16 cellular contexts compared by ENCODE assay signal in the genomic region with DNA sequence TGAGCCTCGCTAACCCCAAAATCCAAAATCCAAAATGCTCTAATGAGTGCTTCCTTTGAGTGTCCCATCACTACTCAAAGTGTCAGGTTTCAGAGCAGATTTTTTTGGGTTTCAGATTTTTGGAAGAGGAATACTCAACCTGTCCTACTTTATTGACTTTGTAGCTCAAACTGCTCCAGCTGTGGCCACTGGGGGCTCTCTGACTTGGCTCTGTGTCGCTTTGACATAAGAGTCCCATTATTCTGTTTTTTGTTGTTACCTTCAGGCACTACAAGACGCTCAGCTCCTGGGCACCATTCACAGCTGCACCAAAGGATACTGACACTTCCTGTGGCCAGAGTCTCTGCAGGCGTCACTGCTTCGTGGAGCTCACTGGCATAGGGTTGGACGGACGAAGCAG. TPM values are rescaled to one million over a fixed set of nuclear protein-coding genes. Genes with fewer than 3 reads are reported as not detected.
DNase-seq lines count a peak whose midpoint lies in the region; ATAC-seq, FAIRE-seq and TF ChIP-seq lines count a peak whose summit lies in the region.
"Had no signal": no experiment of that assay in that cellular context is flagged by ENCODE, and none has a peak within 500 bp of the region (broad histone marks: within the 10 kb centered on the region; RNA-seq: fewer than 3 reads in every experiment).

No MANE protein-coding gene starts in this region.

- H3K14ac ChIP-seq in H1 (ENCODE audit: insufficient read length) = no peak overlapping the region

- H2BK20ac ChIP-seq in H1 (ENCODE audit: low read length) = no peak overlapping the region

- H3K9me3 ChIP-seq in NT2/D1 (ENCODE audit: insufficient read depth, low read length) = no peaks in the 10 kb centered on the region
- H3K9me3 ChIP-seq in H1 (ENCODE audit: insufficient read depth in 2 of 2, low read depth in 1 of 2, low read length in 1 of 2) = no peaks in the 10 kb centered on the region; a peak in 1 of 4 replicates
- H3K9me3 ChIP-seq: SJSA1, tibial artery had no signal

- ATAC-seq in GM18520 (IDR thresholded peaks at IDR 0.05; ENCODE audit: unreplicated experiment) (no peak), GM21576 (IDR thresholded peaks at IDR 0.05; ENCODE audit: unreplicated experiment) (no peak), HG02885 (IDR thresholded peaks at IDR 0.05; ENCODE audit: poor library complexity, unreplicated experiment) (no peak)
- ATAC-seq: left cardiac atrium had no signal

- TF ChIP-seq EP300 in H1 (IDR thresholded peaks at IDR 0.05; ENCODE audit: borderline replicate concordance in 1 of 2, low read depth in 2 of 2, low read length in 2 of 2) = no peak

- no peak overlapping the region for H3K4ac ChIP-seq in H1 (replicated peaks; ENCODE audit: insufficient read length, low read depth, low read length)

- H2BK5ac ChIP-seq in H1 (ENCODE audit: low read depth, low read length) = peak overlapping the region; percentile 69; the same call in 1 of the 2 replicates

- H3K9ac ChIP-seq in NT2/D1 (ENCODE audit: insufficient read length, low read depth) = peak overlapping the region; percentile 8
- H3K9ac ChIP-seq in H1 (replicated peaks in 1 of 4; ENCODE audit: extremely low read depth in 1 of 4, low read depth in 3 of 4, low read length in 3 of 4) = no peak overlapping the region

- H3K56ac ChIP-seq in H1 (replicated peaks; ENCODE audit: insufficient read length, low read depth, low read length) = no peak overlapping the region

- H2AFZ ChIP-seq in H1 (ENCODE audit: low read length) = no peak overlapping the region

- POLR2A ChIA-PET in H1 (lab: Charles Lee; ENCODE audit: partially characterized antibody) = interaction anchor here (0.6 to 17.9 kb wide), 11 partner anchors 9 to 201 kb away, joined by 3 to 204 read pairs (median 4); partner anchors contain the start of gene PHF21B

- no peak overlapping the region for H2BK120ac ChIP-seq in H1 (replicated peaks; ENCODE audit: low read depth, low read length)

- no peak overlapping the region for H4K8ac ChIP-seq in H1 (ENCODE audit: extremely low read depth, insufficient read depth, low read length)

- H3K4me2 ChIP-seq in H1 (ENCODE audit: insufficient read depth in 1 of 2, low read depth in 2 of 2, low read length in 2 of 2) = no peak overlapping the region

- H3K23me2 ChIP-seq in H1 (ENCODE audit: low read depth, low read length) = no peaks in the 10 kb centered on the region

- TF ChIP-seq CTCF in 22Rv1 (IDR thresholded peaks at IDR 0.05) (peak; percentile 43), GM12865 (IDR thresholded peaks at IDR 0.05; ENCODE audit: insufficient read depth, low read depth, low read length, missing control alignments) (peak; percentile 12), H1 (IDR thresholded peaks at IDR 0.05; ENCODE audit: control extremely low read depth in 1 of 3, insufficient read depth in 1 of 3, low read depth in 1 of 3, low read length in 3 of 3) (peak in 2 of 3 experiments; percentile 22 to 52; a peak in 2 of 4 replicates)

- H2AK5ac ChIP-seq in H1 (ENCODE audit: low read depth, low read length) = no peak overlapping the region

- no peak overlapping the region for H4K5ac ChIP-seq in H1 (ENCODE audit: insufficient read length, low read depth, low read length)

- H3K79me1 ChIP-seq in H1 (ENCODE audit: low read depth, low read length) = peaks cover 17% of the 10 kb centered on the region

- H3K27me3 ChIP-seq in NT2/D1 (ENCODE audit: insufficient read depth, insufficient read length) = no peaks in the 10 kb centered on the region
- H3K27me3 ChIP-seq in H1 (replicated peaks in 1 of 4; ENCODE audit: control insufficient read depth in 3 of 4, extremely low read depth in 1 of 4, insufficient read depth in 3 of 4, low read length in 3 of 4) = no peaks in the 10 kb centered on the region

- peaks cover 0 to 34% of the 10 kb centered on the region in 2 experiments; a peak in 2 of 4 replicates for H3K79me2 ChIP-seq in H1 (ENCODE audit: control insufficient read depth in 1 of 2, insufficient read depth in 2 of 2, low read length in 2 of 2)

- H2BK12ac ChIP-seq in H1 (ENCODE audit: low read depth, low read length) = no peak overlapping the region

- TF ChIP-seq RAD21 in H1 (IDR thresholded peaks at IDR 0.05 in 1 of 2, conservative IDR thresholded peaks at IDR 0.05 in 1 of 2; ENCODE audit: low read depth in 2 of 2, low read length in 2 of 2) = peak in 1 of 2 experiments; percentile 10; a peak in 1 of 4 replicates

- H3K36me3 ChIP-seq in NT2/D1 (ENCODE audit: insufficient read depth, insufficient read length, low read length) (peaks cover 4% of the 10 kb centered on the region), H1 (ENCODE audit: control insufficient read depth in 2 of 4, insufficient read depth in 4 of 4, low read length in 3 of 4) (peaks cover 0 to 19% (median 5%) of the 10 kb centered on the region in 4 experiments; a peak in 5 of 8 replicates)
- H3K36me3 ChIP-seq: SJSA1, tibial artery had no signal

- no peak for DNase-seq in GM12865 (ENCODE audit: low read depth)
- no peak for DNase-seq in NT2/D1 (ENCODE audit: low read depth, low spot score)
- no peak for DNase-seq in H1 (ENCODE audit: low read depth in 1 of 2, low spot score in 2 of 2)
- DNase-seq in stimulated activated CD8-positive, alpha-beta memory T cell treated with anti-CD3 and anti-CD28 coated beads, Interleukin-4, amount 100 ng/mL, for 48 hours = no peak
- DNase-seq: ACHN; activated CD4-positive, alpha-beta T cell treated with anti-CD3 and anti-CD28 coated beads, Interleukin-2, amount 50 U/mL, for 48 hours; activated T-cell treated with anti-CD3 and anti-CD28 coated beads, Interleukin-2, amount 50 U/mL, for 48 hours; left cardiac atrium; NCI-H2081 treated with DMSO at 0.1 percent for 48 hours; tibial artery had no signal

- no peak overlapping the region for H4K91ac ChIP-seq in H1 (replicated peaks; ENCODE audit: insufficient read length, low read length)

- CTCF ChIA-PET in H1 (lab: Charles Lee; ENCODE audit: partially characterized antibody) = interaction anchor here (0.6 to 3.2 kb wide), 20 partner anchors 9 to 148 kb away, joined by 3 to 36 read pairs (median 4); no protein-coding TSS in a partner anchor

- no peak overlapping the region for H3K23ac ChIP-seq in H1 (ENCODE audit: insufficient read length)

- no peak overlapping the region for H2BK15ac ChIP-seq in H1 (ENCODE audit: low read length)

- 91% methylated on average over 7 of the region's 7 CpGs; no CpG with 5 or more reads in 1 of the 2 experiments for WGBS in H1 (ENCODE audit: extremely low coverage in 1 of 2, insufficient coverage in 1 of 2, insufficient read length in 1 of 2, insufficient replicate concordance in 2 of 2, low coverage in 1 of 2, low lambda C conversion rate in 2 of 2, missing lambda C conversion rate in 1 of 2), 2 experiments

- H3K18ac ChIP-seq in H1 (ENCODE audit: extremely low read depth, low read length) = no peak overlapping the region

- H3K27ac ChIP-seq in 22Rv1 (no peak overlapping the region), H1 (ENCODE audit: low read depth, low read length) (no peak overlapping the region)
- H3K27ac ChIP-seq: SJSA1, tibial artery had no signal

- FAIRE-seq in H1 (lab: Jason Lieb, UNC) = peak; percentile 81
- FAIRE-seq: TTC549 had no signal

- H3K4me3 ChIP-seq in GM12865 (ENCODE audit: low read depth, low read length) = no peak overlapping the region
- no peak overlapping the region for H3K4me3 ChIP-seq in NT2/D1 (ENCODE audit: insufficient read length, low read depth)
- no peak overlapping the region for H3K4me3 ChIP-seq in H1 (ENCODE audit: extremely low read depth in 1 of 4, insufficient read depth in 2 of 4, low read depth in 3 of 4, low read length in 4 of 4)
- H3K4me3 ChIP-seq: SJSA1, tibial artery had no signal

- peaks cover 24 to 43% of the 10 kb centered on the region in 2 experiments for H4K20me1 ChIP-seq in H1 (replicated peaks in 1 of 2; ENCODE audit: control insufficient read depth in 1 of 2, insufficient read depth in 2 of 2, low read length in 2 of 2)

- peaks cover 30% of the 10 kb centered on the region for H3K4me1 ChIP-seq in NT2/D1 (ENCODE audit: insufficient read depth, insufficient read length)
- H3K4me1 ChIP-seq in H1 (replicated peaks in 1 of 4; ENCODE audit: control insufficient read depth in 3 of 4, insufficient read depth in 4 of 4, low read length in 3 of 4) = peaks cover 0 to 39% (median 10%) of the 10 kb centered on the region in 4 experiments; a peak in 6 of 7 replicates
- H3K4me1 ChIP-seq: SJSA1, tibial artery had no signal

- no peak for TF ChIP-seq POLR2A in H1 (IDR thresholded peaks at IDR 0.05; ENCODE audit: control extremely low read depth in 1 of 2, low read depth in 2 of 2, low read length in 2 of 2)

TF ChIP-seq in H1, 55 proteins besides CTCF, POLR2A, EP300 and RAD21 (continues in another document):
- TF ChIP-seq SRF (IDR thresholded peaks at IDR 0.05; ENCODE audit: low read depth, low read length) = no peak
- no peak for TF ChIP-seq FOSL1 (IDR thresholded peaks at IDR 0.05; ENCODE audit: insufficient read depth, low read depth, low read length)
- TF ChIP-seq TCF12 (IDR thresholded peaks at IDR 0.05; ENCODE audit: low read depth, low read length) = no peak
- no peak for TF ChIP-seq CHD2 (IDR thresholded peaks at IDR 0.05; ENCODE audit: low read length)
- no peak for TF ChIP-seq TEAD4 (IDR thresholded peaks at IDR 0.05; ENCODE audit: low read depth, low read length)
- no peak for TF ChIP-seq SIX5 (IDR thresholded peaks at IDR 0.05; ENCODE audit: low read depth, low read length)
- TF ChIP-seq SP4 (IDR thresholded peaks at IDR 0.05; ENCODE audit: low read length) = no peak
- TF ChIP-seq CEBPB (IDR thresholded peaks at IDR 0.05; ENCODE audit: low read depth, low read length) = no peak
- no peak for TF ChIP-seq ATF2 (IDR thresholded peaks at IDR 0.05; ENCODE audit: low read length)

RNA-seq across cellular contexts. Expression of gene PHF21B, which starts 41.1 kb away (rescaled TPM):
- total RNA-seq in H1 (2021; fragmentation: NEBNext Ultra II Directional; extraction: Animal tissue kit (Norgen Biotek cat#: 25700)) = 57.2 and 68.1 TPM in 2 replicates
- polyA plus RNA-seq in H1 (2011; rRNA removed) = 19.3 and 24.7 TPM in 2 replicates
- 25.0 TPM for polyA plus RNA-seq in H1 (2011; cell fraction: cytosol; rRNA removed)
- polyA plus RNA-seq in H1 (2011; cell fraction: nucleus; rRNA removed) = 90.7 TPM
- polyA plus RNA-seq in H1 (2012, experiment 1 of 2) = 21.1 to 32.7 TPM (median 27.9 TPM) in 4 replicates
- polyA plus RNA-seq in H1 (2012, experiment 2 of 2) = 6.5 TPM
- polyA plus RNA-seq in H1 (2013, experiment 1 of 2) = 18.8 TPM
- polyA plus RNA-seq in H1 (2013, experiment 2 of 2) = 14.5 TPM
- polyA minus RNA-seq in H1 (2011; rRNA and poly(A)+ RNA removed) = 41.2 and 52.3 TPM in 2 replicates
- polyA minus RNA-seq in H1 (2011; cell fraction: cytosol; rRNA and poly(A)+ RNA removed) = 47.8 TPM
- 135 TPM for polyA minus RNA-seq in H1 (2011; cell fraction: nucleus; rRNA and poly(A)+ RNA removed)
